Comparison of ENCODE assay signal across 1 cellular context in genomic region chr17:63649813-63650212, GRCh38.
TF ChIP-seq lines count a peak whose summit lies in the region.

No MANE protein-coding gene starts in this region.

TF ChIP-seq in GM23338, 12 proteins besides CTCF, POLR2A, EP300 and RAD21 (continued from another document):
- no peak for TF ChIP-seq ZNF462 (CRISPR knock-in tag; IDR thresholded peaks at IDR 0.05)
- TF ChIP-seq, protein P1, sequence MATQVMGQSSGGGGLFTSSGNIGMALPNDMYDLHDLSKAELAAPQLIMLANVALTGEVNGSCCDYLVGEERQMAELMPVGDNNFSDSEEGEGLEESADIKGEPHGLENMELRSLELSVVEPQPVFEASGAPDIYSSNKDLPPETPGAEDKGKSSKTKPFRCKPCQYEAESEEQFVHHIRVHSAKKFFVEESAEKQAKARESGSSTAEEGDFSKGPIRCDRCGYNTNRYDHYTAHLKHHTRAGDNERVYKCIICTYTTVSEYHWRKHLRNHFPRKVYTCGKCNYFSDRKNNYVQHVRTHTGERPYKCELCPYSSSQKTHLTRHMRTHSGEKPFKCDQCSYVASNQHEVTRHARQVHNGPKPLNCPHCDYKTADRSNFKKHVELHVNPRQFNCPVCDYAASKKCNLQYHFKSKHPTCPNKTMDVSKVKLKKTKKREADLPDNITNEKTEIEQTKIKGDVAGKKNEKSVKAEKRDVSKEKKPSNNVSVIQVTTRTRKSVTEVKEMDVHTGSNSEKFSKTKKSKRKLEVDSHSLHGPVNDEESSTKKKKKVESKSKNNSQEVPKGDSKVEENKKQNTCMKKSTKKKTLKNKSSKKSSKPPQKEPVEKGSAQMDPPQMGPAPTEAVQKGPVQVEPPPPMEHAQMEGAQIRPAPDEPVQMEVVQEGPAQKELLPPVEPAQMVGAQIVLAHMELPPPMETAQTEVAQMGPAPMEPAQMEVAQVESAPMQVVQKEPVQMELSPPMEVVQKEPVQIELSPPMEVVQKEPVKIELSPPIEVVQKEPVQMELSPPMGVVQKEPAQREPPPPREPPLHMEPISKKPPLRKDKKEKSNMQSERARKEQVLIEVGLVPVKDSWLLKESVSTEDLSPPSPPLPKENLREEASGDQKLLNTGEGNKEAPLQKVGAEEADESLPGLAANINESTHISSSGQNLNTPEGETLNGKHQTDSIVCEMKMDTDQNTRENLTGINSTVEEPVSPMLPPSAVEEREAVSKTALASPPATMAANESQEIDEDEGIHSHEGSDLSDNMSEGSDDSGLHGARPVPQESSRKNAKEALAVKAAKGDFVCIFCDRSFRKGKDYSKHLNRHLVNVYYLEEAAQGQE (IDR thresholded peaks at IDR 0.05; ENCODE audit: unreplicated experiment) = no peak
